Comparison of ENCODE assay signal across 9 cellular contexts in the genomic region with DNA sequence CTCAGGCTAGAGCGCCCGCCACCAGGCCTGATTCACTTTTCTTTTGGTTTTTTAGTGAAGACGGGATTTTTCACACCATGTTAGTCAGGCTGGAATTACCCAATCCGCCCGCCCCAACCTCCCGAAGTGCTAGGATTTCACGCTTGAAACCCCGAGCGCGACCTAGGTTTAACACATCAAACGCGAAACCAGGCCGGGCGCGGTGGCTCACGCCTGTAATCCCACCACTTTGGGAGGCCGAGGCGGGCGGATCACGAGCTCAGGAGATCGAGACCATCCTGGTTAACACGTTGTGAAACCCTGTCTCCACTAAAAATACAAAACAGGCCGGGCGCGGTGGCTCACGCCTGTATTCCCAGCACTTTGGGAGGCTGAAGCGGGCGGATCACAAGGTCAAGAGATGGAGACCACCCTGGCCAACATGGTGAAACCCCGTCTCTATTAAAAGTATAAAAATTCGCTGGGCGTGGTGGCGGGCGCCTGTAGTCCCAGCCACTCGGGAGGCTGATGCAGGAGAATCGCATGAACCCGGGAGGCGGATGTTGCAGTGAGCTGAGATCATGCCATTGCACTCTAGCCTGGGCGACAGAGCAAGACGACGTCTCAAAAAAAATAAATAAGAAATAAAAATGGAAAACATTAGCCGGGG. TPM values are rescaled to one million over a fixed set of nuclear protein-coding genes. Genes with fewer than 3 reads are reported as not detected.
DNase-seq lines count a peak whose midpoint lies in the region; ATAC-seq and TF ChIP-seq lines count a peak whose summit lies in the region.
"Not testable (repeated sequence)": the region's sequence is repeated elsewhere in the genome, so short reads cannot be mapped to it uniquely, and the experiment has no call there.
"Had no signal": no experiment of that assay in that cellular context is flagged by ENCODE, and none has a peak within 500 bp of the region (broad histone marks: within the 10 kb centered on the region; RNA-seq: fewer than 3 reads in every experiment).

No MANE protein-coding gene starts in this region.

- intact Hi-C loops in esophagus squamous epithelium (cut with DNase I) = not testable (repeated sequence)

- peak overlapping the region; percentile 82 to 93 (median 89) for H3K4me3 ChIP-seq in esophagus squamous epithelium

- DNase-seq in AG08396 (ENCODE audit: low spot score) (peak; percentile 24), NCI-H1417 (lab: John Stamatoyannopoulos, UW) (peak; percentile 42 to 86 (median 53)), SW 1271 (lab: John Stamatoyannopoulos, UW) (peak; percentile 98), midbrain (lab: John Stamatoyannopoulos, UW) (peak; percentile 72)
- DNase-seq in activated effector memory CD4-positive, alpha-beta T cell treated with anti-CD3 and anti-CD28 coated beads, Interleukin-2, amount 50 U/mL, for 16 hours = peak; percentile 93
- not testable (repeated sequence) for DNase-seq in esophagus squamous epithelium (lab: John Stamatoyannopoulos, UW)
- peak; percentile 85 for DNase-seq in stimulated activated CD4-positive, alpha-beta T cell treated with anti-CD3 and anti-CD28 coated beads, Interleukin-4, amount 100 ng/mL, for 1 hour

- not testable (repeated sequence) for H3K36me3 ChIP-seq in esophagus squamous epithelium

- H3K27ac ChIP-seq in esophagus squamous epithelium = peak overlapping the region; percentile 95 to 99 (median 98)

- H3K9me3 ChIP-seq in esophagus squamous epithelium = not testable (repeated sequence)

- TF ChIP-seq POLR2A in esophagus squamous epithelium (IDR thresholded peaks at IDR 0.05) = not testable (repeated sequence)

- 0 to 1% methylated on average over 27 to 37 of the region's 41 CpGs for WGBS in esophagus squamous epithelium, 2 donors

- TF ChIP-seq CTCF in esophagus squamous epithelium (IDR thresholded peaks at IDR 0.05) = not testable (repeated sequence)

- peaks cover 17 to 52% (median 23%) of the 10 kb centered on the region in 3 donors for H3K4me1 ChIP-seq in esophagus squamous epithelium

- not testable (repeated sequence) for H3K27me3 ChIP-seq in esophagus squamous epithelium

- peak; percentile 7 for ATAC-seq in GM21619 (IDR thresholded peaks at IDR 0.05; ENCODE audit: unreplicated experiment)

RNA-seq across cellular contexts. Expression of a gene that starts 1.4 kb away (rescaled TPM):
- total RNA-seq in esophagus squamous epithelium = 10 to 100 TPM; 31.7 to 74.0 (median 44.3) TPM

RNA-seq across cellular contexts. Expression of a gene that starts 8.2 kb away (rescaled TPM):
- total RNA-seq in esophagus squamous epithelium = not detected
- total RNA-seq: T-helper 1 cell treated with Interleukin-12 subunit alpha and Interleukin-12 subunit beta and Interleukin-4 antibody, amounts not matched to agents 30 ng/mL and 1 ng/mL, for 36 hours had no signal

RNA-seq across cellular contexts. Expression of a gene that starts 9.0 kb away (rescaled TPM):
- 10 to 100 TPM; 23.0 to 34.7 (median 24.2) TPM for total RNA-seq in esophagus squamous epithelium

RNA-seq across cellular contexts. Expression of a gene that starts 35.6 kb away (rescaled TPM):
- total RNA-seq in esophagus squamous epithelium = 10 to 100 TPM; 38.1 to 62.4 (median 44.4) TPM

RNA-seq across cellular contexts. Expression of a gene that starts 39.9 kb away (rescaled TPM):
- 100 to 1,000 TPM; 132 to 373 (median 153) TPM for total RNA-seq in esophagus squamous epithelium
